ENCODE assay signal across 8 cellular contexts in the genomic region with DNA sequence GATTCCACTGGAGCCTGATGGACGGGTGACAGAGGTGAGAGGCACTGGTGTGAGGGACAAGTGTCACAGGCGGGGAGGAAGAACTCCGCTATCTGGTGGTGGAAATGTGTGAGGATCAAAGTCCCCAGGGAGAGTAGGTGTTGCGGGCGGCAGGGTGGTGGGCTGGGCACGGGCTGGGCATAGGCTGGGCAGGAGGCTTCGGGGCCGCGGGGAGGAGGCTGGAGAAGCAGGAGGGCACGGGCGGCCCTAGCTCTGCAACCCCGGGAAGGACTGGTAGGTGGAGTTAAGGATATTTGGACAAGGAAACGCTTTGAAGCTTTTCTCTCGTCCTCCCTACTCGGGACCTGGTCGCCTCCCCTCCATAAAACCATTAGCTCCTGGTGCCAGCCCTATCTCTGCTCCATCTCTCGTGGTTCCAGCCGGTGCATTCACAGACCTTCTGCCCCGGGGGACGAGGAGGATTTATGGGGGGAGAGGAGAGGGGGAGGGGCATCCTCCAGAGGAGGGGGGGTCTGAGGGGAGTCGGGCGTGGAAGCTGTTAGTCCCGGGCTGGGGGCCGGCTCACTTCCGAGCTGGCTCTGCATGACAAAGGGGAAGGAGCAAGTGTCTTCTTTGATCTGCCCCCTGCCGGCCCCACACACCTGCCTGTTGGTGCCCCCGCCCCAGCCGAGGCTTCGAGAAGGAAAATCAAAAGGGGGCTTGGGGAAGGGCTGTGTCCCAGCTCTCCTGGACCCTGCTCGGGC. TPM values are rescaled to one million over a fixed set of nuclear protein-coding genes. Genes with fewer than 3 reads are reported as not detected.
DNase-seq lines count a peak whose midpoint lies in the region; ATAC-seq and TF ChIP-seq lines count a peak whose summit lies in the region.

No MANE protein-coding gene starts in this region.

- DNase-seq in AG04450 (ENCODE audit: low read depth, low spot score) (no peak), iPS-NIHi11 (ENCODE audit: low spot score) (peak; percentile 61), SKM-1 treated with dmso at 0.1 percent for 144 hours (lab: John Stamatoyannopoulos, UW; ENCODE audit: unreplicated experiment) (no peak), SHP77 (lab: John Stamatoyannopoulos, UW) (no peak), NCI-H446 treated with DMSO at 0.1 percent for 48 hours (lab: John Stamatoyannopoulos, UW) (no peak)
- no peak for DNase-seq in activated naive CD8-positive, alpha-beta T cell treated with anti-CD3 and anti-CD28 coated beads, Interleukin-2, amount 10 ng/mL, durations not matched to agents 7 days and 5 days

- H3K27me3 ChIP-seq in AG04450 (ENCODE audit: control insufficient read depth, insufficient read depth, low read length) (no peaks in the 10 kb centered on the region), subcutaneous abdominal adipose tissue (ENCODE audit: control insufficient read depth in 5 of 5, insufficient read depth in 4 of 5, low read length in 5 of 5) (peaks cover 0 to 2% (median 0%) of the 10 kb centered on the region in 5 donors)

- POLR2A ChIA-PET in AG04450 (lab: Yijun Ruan, JAX), result interaction anchor here (0.7 kb wide), 2 partner anchors 17 to 989 kb away, joined by 4 read pairs; no protein-coding TSS in a partner anchor
- POLR2A ChIA-PET in HEK293 (lab: Yijun Ruan, JAX), result interaction anchor here (0.5 to 1.4 kb wide), 4 partner anchors 29 to 176 kb away, joined by 3 to 6 read pairs (median 4); no protein-coding TSS in a partner anchor
- POLR2A ChIA-PET in activated naive CD8-positive, alpha-beta T cell treated with anti-CD3 and anti-CD28 coated beads, Interleukin-2, amount 10 ng/mL, durations not matched to agents 7 days and 5 days (lab: Charles Lee), result interaction anchor here (1.3 kb wide), 1 partner anchor 159 kb away, joined by 3 read pairs; no protein-coding TSS in a partner anchor

- peak overlapping the region; percentile 36 for H3K4me3 ChIP-seq in AG04450 (ENCODE audit: low read depth, low read length)
- H3K4me3 ChIP-seq in HEK293 (ENCODE audit: low read depth, low read length), result peak overlapping the region; percentile 31
- peak overlapping the region; percentile 53 to 71 (median 64) for H3K4me3 ChIP-seq in subcutaneous abdominal adipose tissue (ENCODE audit: low read depth in 1 of 5, low read length in 5 of 5)

- H3K27ac Mint-ChIP-seq in activated naive CD8-positive, alpha-beta T cell treated with anti-CD3 and anti-CD28 coated beads, Interleukin-2, amount 10 ng/mL, durations not matched to agents 7 days and 5 days, result no peak overlapping the region

- CTCF ChIA-PET in AG04450 (lab: Charles Lee), result interaction anchor here (0.5 to 1.4 kb wide), 5 partner anchors 24 to 511 kb away, joined by 3 to 5 read pairs (median 3); no protein-coding TSS in a partner anchor
- CTCF ChIA-PET in HEK293 (lab: Yijun Ruan, JAX), result interaction anchor here (0.6 to 1.5 kb wide), 3 partner anchors 13 to 165 kb away, joined by 3 to 6 read pairs (median 5); no protein-coding TSS in a partner anchor

- ATAC-seq in activated naive CD8-positive, alpha-beta T cell treated with anti-CD3 and anti-CD28 coated beads, Interleukin-2, amount 10 ng/mL, durations not matched to agents 7 days and 5 days (ENCODE audit: low read depth), result no peak

- H3K27ac ChIP-seq in AG04450 (ENCODE audit: low read depth, low read length), result no peak overlapping the region
- H3K27ac ChIP-seq in HEK293 (ENCODE audit: extremely low read depth, low read depth, low read length), result no peak overlapping the region
- H3K27ac ChIP-seq in subcutaneous abdominal adipose tissue (ENCODE audit: low read depth, low read length), result no peak overlapping the region

- H3K27me3 Mint-ChIP-seq in activated naive CD8-positive, alpha-beta T cell treated with anti-CD3 and anti-CD28 coated beads, Interleukin-2, amount 10 ng/mL, durations not matched to agents 7 days and 5 days, result peaks cover 66% of the 10 kb centered on the region

- H3K4me1 Mint-ChIP-seq in activated naive CD8-positive, alpha-beta T cell treated with anti-CD3 and anti-CD28 coated beads, Interleukin-2, amount 10 ng/mL, durations not matched to agents 7 days and 5 days, result peaks cover 7% of the 10 kb centered on the region

- H3K4me1 ChIP-seq in HEK293 (ENCODE audit: control insufficient read depth, insufficient read depth, low read length), result peaks cover 3% of the 10 kb centered on the region; the same call in 1 of the 2 replicates
- H3K4me1 ChIP-seq in subcutaneous abdominal adipose tissue (ENCODE audit: control insufficient read depth in 5 of 5, insufficient read depth in 5 of 5, low read length in 5 of 5), result peaks cover 3 to 63% (median 46%) of the 10 kb centered on the region in 5 donors

- H3K4me3 Mint-ChIP-seq in activated naive CD8-positive, alpha-beta T cell treated with anti-CD3 and anti-CD28 coated beads, Interleukin-2, amount 10 ng/mL, durations not matched to agents 7 days and 5 days, result peak overlapping the region; percentile 40

- no peaks in the 10 kb centered on the region for H3K36me3 Mint-ChIP-seq in activated naive CD8-positive, alpha-beta T cell treated with anti-CD3 and anti-CD28 coated beads, Interleukin-2, amount 10 ng/mL, durations not matched to agents 7 days and 5 days

- no peaks in the 10 kb centered on the region for H3K9me3 ChIP-seq in AG04450 (ENCODE audit: control insufficient read depth, insufficient read depth, low read length)
- H3K9me3 ChIP-seq in HEK293 (ENCODE audit: control insufficient read depth, insufficient read depth, low read depth, low read length), result no peaks in the 10 kb centered on the region
- H3K9me3 ChIP-seq in subcutaneous abdominal adipose tissue (ENCODE audit: control insufficient read depth in 5 of 5, low read length in 5 of 5), result no peaks in the 10 kb centered on the region

- peak overlapping the region in 2 of 5 donors; percentile 9 to 62 for H3K9ac ChIP-seq in subcutaneous abdominal adipose tissue (ENCODE audit: low read length in 5 of 5)

- peaks cover 0 to 8% of the 10 kb centered on the region in 2 experiments; a peak in 1 of 3 replicates for H3K36me3 ChIP-seq in HEK293 (ENCODE audit: control insufficient read depth in 2 of 2, insufficient read depth in 1 of 2, low read length in 2 of 2)
- H3K36me3 ChIP-seq in subcutaneous abdominal adipose tissue (ENCODE audit: control insufficient read depth in 5 of 5, insufficient read depth in 5 of 5, low read length in 5 of 5), result no peaks in the 10 kb centered on the region

- TF ChIP-seq CTCF in AG04450 (IDR thresholded peaks at IDR 0.05; ENCODE audit: low read depth, low read length) (no peak), HEK293 (tag by site-specific recombination; IDR thresholded peaks at IDR 0.05) (no peak)

- no peaks in the 10 kb centered on the region for H3K9me3 Mint-ChIP-seq in activated naive CD8-positive, alpha-beta T cell treated with anti-CD3 and anti-CD28 coated beads, Interleukin-2, amount 10 ng/mL, durations not matched to agents 7 days and 5 days

TF ChIP-seq in HEK293, 187 proteins besides CTCF, POLR2A, EP300 and RAD21:
- TF ChIP-seq SP3 (tag by site-specific recombination; IDR thresholded peaks at IDR 0.05), result no peak
- TF ChIP-seq EGR2 (tag by site-specific recombination; IDR thresholded peaks at IDR 0.05; ENCODE audit: low read depth), result peak; percentile 62
- no peak for TF ChIP-seq SCRT1 (tag by site-specific recombination; IDR thresholded peaks at IDR 0.05; ENCODE audit: borderline replicate concordance)
- 0 out of 2 replicates have a peak, but pooled peaks have one; percentile 24 for TF ChIP-seq ZNF341 (tag by site-specific recombination; IDR thresholded peaks at IDR 0.05; ENCODE audit: low read depth)
- TF ChIP-seq WT1 (tag by site-specific recombination; IDR thresholded peaks at IDR 0.05), result peak; percentile 55; the same call in 1 of the 2 replicates
- peak; percentile 56 for TF ChIP-seq ZFHX2 (tag by site-specific recombination; conservative IDR thresholded peaks at IDR 0.05)

RNA-seq across cellular contexts. Expression of a gene that starts 0.5 kb away (rescaled TPM):
- polyA plus RNA-seq in AG04450 (2011; rRNA removed), result 22.2 and 25.2 TPM in 2 replicates
- polyA minus RNA-seq in AG04450 (2011; rRNA and poly(A)+ RNA removed), result 24.5 and 31.0 TPM in 2 replicates
- total RNA-seq in activated naive CD8-positive, alpha-beta T cell treated with anti-CD3 and anti-CD28 coated beads, Interleukin-2, amount 10 ng/mL, durations not matched to agents 7 days and 5 days, result not detected

RNA-seq across cellular contexts. Expression of a gene that starts 35.1 kb away (rescaled TPM):
- 3.2 and 4.8 TPM in 2 replicates for polyA plus RNA-seq in AG04450 (2011; rRNA removed)
- 7.8 and 7.9 TPM in 2 replicates for polyA minus RNA-seq in AG04450 (2011; rRNA and poly(A)+ RNA removed)
- 10 to 100 TPM; 33.7 to 34.8 TPM for total RNA-seq in activated naive CD8-positive, alpha-beta T cell treated with anti-CD3 and anti-CD28 coated beads, Interleukin-2, amount 10 ng/mL, durations not matched to agents 7 days and 5 days
